ENCODE assay signal across 24 cellular contexts in genomic region chr22:22696104-22696503, GRCh38. TPM values are rescaled to one million over a fixed set of nuclear protein-coding genes. Genes with fewer than 3 reads are reported as not detected.
A peak's percentile ranks its signal among the peaks of the same experiment; 100 is the strongest.
DNase-seq lines count a peak whose midpoint lies in the region; ATAC-seq, FAIRE-seq and TF ChIP-seq lines count a peak whose summit lies in the region.
"Had no signal": no experiment of that assay in that cellular context is flagged by ENCODE, and none has a peak within 500 bp of the region (broad histone marks: within the 10 kb centered on the region; RNA-seq: fewer than 3 reads in every experiment).

No MANE protein-coding gene starts in this region.

- H3F3A ChIP-seq in DOHH2 (ENCODE audit: control insufficient read depth, insufficient read depth), result peaks cover 43% of the 10 kb centered on the region

- H3K9me3 ChIP-seq in A549, result no peaks in the 10 kb centered on the region
- H3K9me3 ChIP-seq in DOHH2 (ENCODE audit: control insufficient read depth, insufficient read depth, low read length), result no peaks in the 10 kb centered on the region
- H3K9me3 ChIP-seq: BLaER1, Caco-2, HAP-1 had no signal

- no peak for TF ChIP-seq EP300 in A549 (IDR thresholded peaks at IDR 0.05)

- TF ChIP-seq CTCF in A549 (IDR thresholded peaks at IDR 0.05) (no peak), DOHH2 (IDR thresholded peaks at IDR 0.05; ENCODE audit: low read depth, low read length, poor library complexity, severe bottlenecking) (no peak)

- no peak for TF ChIP-seq RAD21 in A549 (conservative IDR thresholded peaks at IDR 0.05 in 1 of 2, IDR thresholded peaks at IDR 0.05 in 1 of 2)

- peaks cover 3% of the 10 kb centered on the region; the same call in 1 of the 2 replicates for H3K79me2 ChIP-seq in DOHH2 (ENCODE audit: control insufficient read depth, low read length)

- H3K36me3 Mint-ChIP-seq in activated T-helper 1 cell treated with anti-CD3 and anti-CD28 coated beads, Interleukin-12 subunit alpha, Interleukin-12 subunit beta, Interleukin-2, Interleukin-4 antibody, amounts not matched to agents 30 ng/mL and 10 ng/mL and 1 ng/mL, durations not matched to agents 14 hours and 24 hours and 36 hours (ENCODE audit: low read depth), result no peaks in the 10 kb centered on the region
- H3K36me3 Mint-ChIP-seq in stimulated activated naive B cell treated with anti-CD40 and anti-IgM and Interleukin-4, amounts not matched to agents 10 μg/mL and 1 μg/mL and 100 μg/mL, for 72 hours, result no peaks in the 10 kb centered on the region
- H3K36me3 Mint-ChIP-seq: CD4-positive, CD25-positive, alpha-beta regulatory T cell; CD8-positive, alpha-beta T cell had no signal

- H3K36me3 ChIP-seq in DOHH2 (ENCODE audit: control insufficient read depth, low read length), result no peaks in the 10 kb centered on the region; the same call in 1 of the 2 replicates
- H3K36me3 ChIP-seq: BLaER1, HAP-1 had no signal

- H3K4me2 ChIP-seq in A549 (no peak overlapping the region), DOHH2 (ENCODE audit: low read length) (peak overlapping the region; percentile 83)
- H3K4me2 ChIP-seq: BLaER1 had no signal

- ATAC-seq in A549 (no peak), HG03095 (IDR thresholded peaks at IDR 0.05; ENCODE audit: unreplicated experiment) (no peak), HG02884 (IDR thresholded peaks at IDR 0.05; ENCODE audit: unreplicated experiment) (no peak)
- no peak for ATAC-seq in stimulated activated naive B cell treated with anti-CD40 and anti-IgM and Interleukin-4, amounts not matched to agents 10 μg/mL and 1 μg/mL and 100 μg/mL, for 72 hours (replicated peaks)
- ATAC-seq: CD8-positive, alpha-beta T cell had no signal

- no peaks in the 10 kb centered on the region for H3K4me1 Mint-ChIP-seq in activated T-helper 1 cell treated with anti-CD3 and anti-CD28 coated beads, Interleukin-12 subunit alpha, Interleukin-12 subunit beta, Interleukin-2, Interleukin-4 antibody, amounts not matched to agents 30 ng/mL and 10 ng/mL and 1 ng/mL, durations not matched to agents 14 hours and 24 hours and 36 hours (ENCODE audit: low read depth)
- peaks cover 28 to 61% of the 10 kb centered on the region in 2 donors for H3K4me1 Mint-ChIP-seq in stimulated activated naive B cell treated with anti-CD40 and anti-IgM and Interleukin-4, amounts not matched to agents 10 μg/mL and 1 μg/mL and 100 μg/mL, for 72 hours

- no peak overlapping the region for H3K4me3 ChIP-seq in A549
- H3K4me3 ChIP-seq in DOHH2 (ENCODE audit: low read length), result no peak overlapping the region
- H3K4me3 ChIP-seq: BLaER1, HAP-1 had no signal

- no peak for DNase-seq in A549 (ENCODE audit: low read depth in 1 of 2, low spot score in 1 of 2)
- no peak for DNase-seq in activated T-helper 1 cell treated with anti-CD3 and anti-CD28 coated beads, Interleukin-12 subunit alpha, Interleukin-12 subunit beta, Interleukin-2, Interleukin-4 antibody, amounts not matched to agents 30 ng/mL and 10 ng/mL and 1 ng/mL, durations not matched to agents 14 hours and 24 hours and 36 hours (ENCODE audit: low spot score)
- DNase-seq in mesenteric fat pad (ENCODE audit: low spot score), result peak; percentile 20
- DNase-seq in stimulated activated naive B cell treated with anti-CD40 and anti-IgM and Interleukin-4, amounts not matched to agents 10 μg/mL and 1 μg/mL and 100 μg/mL, for 72 hours, result no peak
- DNase-seq: 8988T; Caco-2; CD4-positive, CD25-positive, alpha-beta regulatory T cell; CD8-positive, alpha-beta T cell; DMS153; DND-41; EL; GDM1; GOT3; HFFc6 had no signal

- peaks cover 6% of the 10 kb centered on the region for H3K27me3 Mint-ChIP-seq in activated T-helper 1 cell treated with anti-CD3 and anti-CD28 coated beads, Interleukin-12 subunit alpha, Interleukin-12 subunit beta, Interleukin-2, Interleukin-4 antibody, amounts not matched to agents 30 ng/mL and 10 ng/mL and 1 ng/mL, durations not matched to agents 14 hours and 24 hours and 36 hours (ENCODE audit: insufficient read depth)
- no peaks in the 10 kb centered on the region for H3K27me3 Mint-ChIP-seq in stimulated activated naive B cell treated with anti-CD40 and anti-IgM and Interleukin-4, amounts not matched to agents 10 μg/mL and 1 μg/mL and 100 μg/mL, for 72 hours

- whole genome bisulfite sequencing in A549 (ENCODE audit: missing lambda C conversion rate), result 95% methylated on average over 5 of the region's 5 CpGs

- no peak for TF ChIP-seq POLR2A in A549 (IDR thresholded peaks at IDR 0.05; ENCODE audit: low read length)

- no peaks in the 10 kb centered on the region for H4K20me1 ChIP-seq in DOHH2 (ENCODE audit: control insufficient read depth, insufficient read depth, low read depth, low read length)
- H4K20me1 ChIP-seq: BLaER1 had no signal

- H3K4me1 ChIP-seq in A549, result peaks cover 42% of the 10 kb centered on the region
- H3K4me1 ChIP-seq in DOHH2 (ENCODE audit: control insufficient read depth, low read length), result peaks cover 100% of the 10 kb centered on the region
- H3K4me1 ChIP-seq: HAP-1 had no signal

- H3K27ac ChIP-seq in A549, result peak overlapping the region; percentile 41 to 90; a peak in 3 of 6 replicates
- H3K27ac ChIP-seq in DOHH2 (ENCODE audit: low read depth, low read length), result peak overlapping the region; percentile 97
- H3K27ac ChIP-seq: BLaER1, C4-2B had no signal

- H3K4me3 Mint-ChIP-seq in activated T-helper 1 cell treated with anti-CD3 and anti-CD28 coated beads, Interleukin-12 subunit alpha, Interleukin-12 subunit beta, Interleukin-2, Interleukin-4 antibody, amounts not matched to agents 30 ng/mL and 10 ng/mL and 1 ng/mL, durations not matched to agents 14 hours and 24 hours and 36 hours, result no peak overlapping the region
- no peak overlapping the region for H3K4me3 Mint-ChIP-seq in stimulated activated naive B cell treated with anti-CD40 and anti-IgM and Interleukin-4, amounts not matched to agents 10 μg/mL and 1 μg/mL and 100 μg/mL, for 72 hours
- H3K4me3 Mint-ChIP-seq: CD8-positive, alpha-beta T cell; HFFc6 had no signal

- CTCF ChIA-PET in A549 (lab: Yijun Ruan, JAX), result interaction anchor here (1.4 kb wide), 1 partner anchor 13 kb away, joined by 3 read pairs; no protein-coding TSS in a partner anchor

- POLR2A ChIA-PET in A549 (lab: Yijun Ruan, JAX), result no interaction called here

- H3K27ac Mint-ChIP-seq in activated T-helper 1 cell treated with anti-CD3 and anti-CD28 coated beads, Interleukin-12 subunit alpha, Interleukin-12 subunit beta, Interleukin-2, Interleukin-4 antibody, amounts not matched to agents 30 ng/mL and 10 ng/mL and 1 ng/mL, durations not matched to agents 14 hours and 24 hours and 36 hours, result peak overlapping the region; percentile 38
- H3K27ac Mint-ChIP-seq in stimulated activated naive B cell treated with anti-CD40 and anti-IgM and Interleukin-4, amounts not matched to agents 10 μg/mL and 1 μg/mL and 100 μg/mL, for 72 hours, result no peak overlapping the region
- H3K27ac Mint-ChIP-seq: CD8-positive, alpha-beta T cell; HFFc6 had no signal

- no peaks in the 10 kb centered on the region for H3K9me2 ChIP-seq in DOHH2 (replicated peaks; ENCODE audit: control insufficient read depth, low read length)

- no peaks in the 10 kb centered on the region for H3K27me3 ChIP-seq in DOHH2 (ENCODE audit: control insufficient read depth, low read length)
- H3K27me3 ChIP-seq: BLaER1 had no signal

- H3K9me3 Mint-ChIP-seq in activated T-helper 1 cell treated with anti-CD3 and anti-CD28 coated beads, Interleukin-12 subunit alpha, Interleukin-12 subunit beta, Interleukin-2, Interleukin-4 antibody, amounts not matched to agents 30 ng/mL and 10 ng/mL and 1 ng/mL, durations not matched to agents 14 hours and 24 hours and 36 hours, result no peaks in the 10 kb centered on the region
- H3K9me3 Mint-ChIP-seq in stimulated activated naive B cell treated with anti-CD40 and anti-IgM and Interleukin-4, amounts not matched to agents 10 μg/mL and 1 μg/mL and 100 μg/mL, for 72 hours, result no peaks in the 10 kb centered on the region
- H3K9me3 Mint-ChIP-seq: CD4-positive, CD25-positive, alpha-beta regulatory T cell; CD8-positive, alpha-beta T cell; HFFc6 had no signal

- intact Hi-C loops in activated T-helper 1 cell treated with anti-CD3 and anti-CD28 coated beads, Interleukin-12 subunit alpha, Interleukin-12 subunit beta, Interleukin-2, Interleukin-4 antibody, amounts not matched to agents 30 ng/mL and 10 ng/mL and 1 ng/mL, durations not matched to agents 14 hours and 24 hours and 36 hours (cut with micrococcal nuclease), result no loop called here

- FAIRE-seq in A549 (lab: Jason Lieb, UNC), result no peak
- FAIRE-seq: GM12891, GM18507, H54 had no signal

TF ChIP-seq in A549, 52 proteins besides CTCF, POLR2A, EP300 and RAD21 (continues in another document):
- TF ChIP-seq HMGXB4 (CRISPR knock-in tag; IDR thresholded peaks at IDR 0.05; ENCODE audit: borderline replicate concordance) (no peak), RFX5 (IDR thresholded peaks at IDR 0.05) (no peak), PBX3 (IDR thresholded peaks at IDR 0.05) (no peak)

RNA-seq across cellular contexts. Expression of gene GGTLC2, which starts 51.7 kb away (rescaled TPM):
- polyA plus RNA-seq in A549 (2011; rRNA removed), result not detected in 2 replicates
- 0.08 TPM in 1 of 2 replicates, not detected in the other for polyA plus RNA-seq in A549 (2012; cell fraction: cytosol; rRNA removed)
- 0.18 TPM in 1 of 2 replicates, not detected in the other for polyA plus RNA-seq in A549 (2012; cell fraction: nucleus; rRNA removed)
- polyA plus RNA-seq in A549 (2017; fragmentation: RNase III; extraction: RNeasy Plus Mini Kit Qiagen cat#74134 plus additional on column Dnase treatment), result not detected in 3 replicates
- not detected in 2 replicates for polyA minus RNA-seq in A549 (2011; rRNA and poly(A)+ RNA removed)
- total RNA-seq in activated T-helper 1 cell treated with anti-CD3 and anti-CD28 coated beads, Interleukin-12 subunit alpha, Interleukin-12 subunit beta, Interleukin-2, Interleukin-4 antibody, amounts not matched to agents 30 ng/mL and 10 ng/mL and 1 ng/mL, durations not matched to agents 14 hours and 24 hours and 36 hours, result not detected in 2 replicates
- not detected for total RNA-seq in mesenteric fat pad
- total RNA-seq: A673; CD4-positive, CD25-positive, alpha-beta regulatory T cell; CD8-positive, alpha-beta T cell; HFFc6 had no signal
